ENCODE assay signal across 13 cellular contexts in the genomic region with DNA sequence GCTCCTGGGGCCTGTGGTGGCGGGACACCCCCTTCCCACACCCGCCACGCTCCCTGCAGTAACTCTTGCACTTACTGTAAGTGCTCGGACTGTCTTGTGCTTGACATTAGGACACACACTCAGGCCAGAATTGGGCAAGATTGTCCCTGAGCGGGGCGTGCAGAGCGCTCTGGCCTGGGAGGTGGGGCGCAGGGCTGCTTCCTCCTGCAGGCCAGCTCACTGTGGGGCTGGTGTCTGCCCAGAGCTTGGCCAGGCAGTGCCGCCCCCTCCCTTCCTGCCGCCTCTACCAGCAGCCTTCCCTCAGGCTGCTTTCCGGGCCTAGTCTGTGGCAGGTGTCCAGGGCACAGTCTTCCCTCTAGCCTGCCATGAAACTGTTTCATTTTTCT. TPM values are rescaled to one million over a fixed set of nuclear protein-coding genes. Genes with fewer than 3 reads are reported as not detected.
DNase-seq lines count a peak whose midpoint lies in the region; ATAC-seq, FAIRE-seq and TF ChIP-seq lines count a peak whose summit lies in the region.
"Had no signal": no experiment of that assay in that cellular context is flagged by ENCODE, and none has a peak within 500 bp of the region (broad histone marks: within the 10 kb centered on the region; RNA-seq: fewer than 3 reads in every experiment).

No MANE protein-coding gene starts in this region.

- peaks cover 0 to 20% (median 4%) of the 10 kb centered on the region in 11 experiments; a peak in 12 of 22 replicates for H3K36me3 ChIP-seq in BLaER1 treated with 17β-estradiol and CSF1 and Interleukin-3, amounts not matched to agents 10 nM and 100 nM
- H3K36me3 ChIP-seq in GM12878 (ENCODE audit: control insufficient read depth in 2 of 2, insufficient read depth in 2 of 2, low read length in 1 of 2) (no peaks in the 10 kb centered on the region; a peak in 1 of 4 replicates), mucosa of rectum (ENCODE audit: control insufficient read depth in 2 of 2, insufficient read depth in 2 of 2, low read length in 2 of 2) (no peaks in the 10 kb centered on the region)
- no peaks in the 10 kb centered on the region for H3K36me3 ChIP-seq in CD8-positive, alpha-beta memory T cell (ENCODE audit: insufficient read depth, low read length)

- H3K79me2 ChIP-seq in GM12878 (ENCODE audit: control insufficient read depth, insufficient read depth, low read length), result no peaks in the 10 kb centered on the region

- no peaks in the 10 kb centered on the region for H3K27me3 ChIP-seq in BLaER1 treated with 17β-estradiol and CSF1 and Interleukin-3, amounts not matched to agents 10 nM and 100 nM
- no peaks in the 10 kb centered on the region for H3K27me3 ChIP-seq in GM12878 (replicated peaks in 1 of 2; ENCODE audit: control insufficient read depth in 2 of 2, insufficient read depth in 2 of 2, low read length in 1 of 2)
- no peaks in the 10 kb centered on the region for H3K27me3 ChIP-seq in mucosa of rectum (ENCODE audit: control insufficient read depth in 2 of 2, insufficient read depth in 2 of 2, low read length in 2 of 2)
- H3K27me3 ChIP-seq in CD8-positive, alpha-beta memory T cell (ENCODE audit: insufficient read depth, low read length, poor library complexity, severe bottlenecking), result no peaks in the 10 kb centered on the region

- H3K4me1 Mint-ChIP-seq in CD8-positive, alpha-beta memory T cell, result peaks cover 6 to 8% (median 7%) of the 10 kb centered on the region in 3 donors

- no peak overlapping the region for H3K4me3 Mint-ChIP-seq in CD8-positive, alpha-beta memory T cell

- peak overlapping the region in 1 of 10 experiments; percentile 12; a peak in 1 of 20 replicates for H3K4me3 ChIP-seq in BLaER1 treated with 17β-estradiol and CSF1 and Interleukin-3, amounts not matched to agents 10 nM and 100 nM
- 0 out of 2 replicates have a peak overlapping the region, but pooled peaks have one; percentile 9 for H3K4me3 ChIP-seq in GM12878
- H3K4me3 ChIP-seq in mucosa of rectum (ENCODE audit: low read length in 2 of 2), result no peak overlapping the region
- no peak overlapping the region for H3K4me3 ChIP-seq in CD8-positive, alpha-beta memory T cell (ENCODE audit: low read length)

- H3K4me2 ChIP-seq in BLaER1 treated with 17β-estradiol and CSF1 and Interleukin-3, amounts not matched to agents 10 nM and 100 nM, result peak overlapping the region in 10 of 11 experiments; percentile 39 to 96 (median 52); a peak in 17 of 22 replicates
- peak overlapping the region; percentile 86 for H3K4me2 ChIP-seq in GM12878 (ENCODE audit: control insufficient read depth, insufficient read depth)

- H4K20me1 ChIP-seq in BLaER1 treated with 17β-estradiol and CSF1 and Interleukin-3, amounts not matched to agents 10 nM and 100 nM, result peaks cover 0 to 58% (median 19%) of the 10 kb centered on the region in 11 experiments; a peak in 16 of 22 replicates
- no peaks in the 10 kb centered on the region for H4K20me1 ChIP-seq in GM12878 (ENCODE audit: control insufficient read depth, insufficient read depth)

- H3K9me3 ChIP-seq in BLaER1 treated with 17β-estradiol and CSF1 and Interleukin-3, amounts not matched to agents 10 nM and 100 nM (replicated peaks in 1 of 11), result no peaks in the 10 kb centered on the region
- no peaks in the 10 kb centered on the region for H3K9me3 ChIP-seq in GM12878 (replicated peaks; ENCODE audit: control insufficient read depth, insufficient read depth, low read length)
- no peaks in the 10 kb centered on the region for H3K9me3 ChIP-seq in mucosa of rectum (ENCODE audit: control insufficient read depth in 2 of 2, low read length in 2 of 2)
- no peaks in the 10 kb centered on the region for H3K9me3 ChIP-seq in CD8-positive, alpha-beta memory T cell (ENCODE audit: low read length)

- RAD21 ChIA-PET in GM12878 (lab: Charles Lee; ENCODE audit: unreplicated experiment), result interaction anchor here (0.7 to 1.2 kb wide), 2 partner anchors 25 to 460 kb away, joined by 3 to 6 read pairs; partner anchors contain the start of genes NTHL1 and TSC2

- peak; percentile 31 for FAIRE-seq in GM12878 (lab: Jason Lieb, UNC)

- peak; percentile 12 for ATAC-seq in HG02798 (IDR thresholded peaks at IDR 0.05; ENCODE audit: poor library complexity, unreplicated experiment)
- ATAC-seq in GM12878, result peak; percentile 60
- ATAC-seq in GM19395 (IDR thresholded peaks at IDR 0.05; ENCODE audit: unreplicated experiment), result no peak
- no peak for ATAC-seq in HG02884 (IDR thresholded peaks at IDR 0.05; ENCODE audit: unreplicated experiment)

- intact Hi-C loops in GM12878 (cut with micrococcal nuclease; ENCODE audit: unreplicated experiment), result loop anchor here (5.0 to 10.0 kb wide), 2 partner anchors 40 to 243 kb away; partner anchors contain the start of gene RNPS1

- H3K27ac ChIP-seq in BLaER1 treated with 17β-estradiol and CSF1 and Interleukin-3, amounts not matched to agents 10 nM and 100 nM, result peak overlapping the region in 9 of 11 experiments; percentile 4 to 76 (median 52); a peak in 12 of 22 replicates
- H3K27ac ChIP-seq in GM12878 (ENCODE audit: control insufficient read depth, insufficient read depth), result peak overlapping the region; percentile 83
- peak overlapping the region; percentile 61 to 63 for H3K27ac ChIP-seq in mucosa of rectum (ENCODE audit: low read depth in 2 of 2, low read length in 2 of 2)
- H3K27ac ChIP-seq in CD8-positive, alpha-beta memory T cell (ENCODE audit: low read depth, low read length), result no peak overlapping the region

- POLR2A ChIA-PET in GM12878 (lab: Charles Lee), result interaction anchor here (1.1 to 2.5 kb wide), 4 partner anchors 8 to 77 kb away, joined by 4 to 8 read pairs (median 4); partner anchors contain the start of gene TBC1D24
- POLR2A ChIA-PET in CD8-positive, alpha-beta memory T cell (lab: Charles Lee), result no interaction called here

- CTCF ChIA-PET in GM12878 (lab: Yijun Ruan, JAX), result interaction anchor here (0.8 to 1.2 kb wide), 3 partner anchors 8 to 313 kb away, joined by 3 to 5 read pairs (median 4); partner anchors contain the start of gene CCNF
- CTCF ChIA-PET in CD8-positive, alpha-beta memory T cell (lab: Charles Lee), result no interaction called here

- TF ChIP-seq POLR2A in GM12878 (IDR thresholded peaks at IDR 0.05; ENCODE audit: low read depth, low read length), result no peak

- H2AFZ ChIP-seq in GM12878 (ENCODE audit: control insufficient read depth, low read depth, low read length), result peak overlapping the region; percentile 76

- H3K9me3 Mint-ChIP-seq in CD8-positive, alpha-beta memory T cell, result no peaks in the 10 kb centered on the region

- no peak; a peak in 1 of 4 replicates for TF ChIP-seq EP300 in GM12878 (IDR thresholded peaks at IDR 0.05; ENCODE audit: borderline replicate concordance in 1 of 2, control insufficient read depth in 1 of 2, low read depth in 2 of 2, low read length in 2 of 2)

- WGBS in GM12878 (ENCODE audit: insufficient coverage, insufficient replicate concordance, low lambda C conversion rate, missing lambda C conversion rate), result 92% methylated on average over 9 of the region's 11 CpGs

- DNase-seq in GM12878 (ENCODE audit: low read depth, low spot score), result no peak
- no peak for DNase-seq in CD8-positive, alpha-beta memory T cell
- DNase-seq in stimulated activated CD4-positive, alpha-beta T cell treated with anti-CD3 and anti-CD28 coated beads, Interleukin-15, amount 100 ng/mL, for 24 hours, result no peak
- DNase-seq: effector memory CD4-positive, alpha-beta T cell; NCI-H1048; NCI-H774; stimulated activated CD8-positive, alpha-beta memory T cell treated with anti-CD3 and anti-CD28 coated beads, Interleukin-4, amount 100 ng/mL, for 48 hours had no signal

- TF ChIP-seq CTCF in GM12878 (IDR thresholded peaks at IDR 0.05 in 2 of 3, conservative IDR thresholded peaks at IDR 0.05 in 1 of 3; ENCODE audit: control insufficient read depth in 2 of 3, extremely low read depth in 1 of 3, insufficient read depth in 1 of 3, low read depth in 3 of 3, low read length in 3 of 3), result no peak

- H3K27ac Mint-ChIP-seq in CD8-positive, alpha-beta memory T cell, result no peak overlapping the region

- no peak for TF ChIP-seq RAD21 in GM12878 (IDR thresholded peaks at IDR 0.05; ENCODE audit: insufficient read depth, low read depth, low read length)

- peak overlapping the region in 9 of 11 experiments; percentile 11 to 76 (median 43); a peak in 11 of 22 replicates for H3K9ac ChIP-seq in BLaER1 treated with 17β-estradiol and CSF1 and Interleukin-3, amounts not matched to agents 10 nM and 100 nM
- H3K9ac ChIP-seq in GM12878 (ENCODE audit: control insufficient read depth, insufficient read depth, low read length) (peak overlapping the region; percentile 36), mucosa of rectum (ENCODE audit: low read depth in 1 of 2, low read length in 2 of 2) (no peak overlapping the region)

- in situ Hi-C loops in GM12878 (cut with MboI), result loop anchor here (5.0 kb wide), 1 partner anchor 75 kb away; no protein-coding TSS in a partner anchor

- peaks cover 34 to 79% (median 54%) of the 10 kb centered on the region in 10 experiments for H3K4me1 ChIP-seq in BLaER1 treated with 17β-estradiol and CSF1 and Interleukin-3, amounts not matched to agents 10 nM and 100 nM
- H3K4me1 ChIP-seq in GM12878 (ENCODE audit: control insufficient read depth, insufficient read depth, low read length) (peaks cover 33% of the 10 kb centered on the region), mucosa of rectum (ENCODE audit: control insufficient read depth in 2 of 2, insufficient read depth in 2 of 2, low read length in 2 of 2) (peaks cover 2 to 5% of the 10 kb centered on the region in 2 donors)
- peaks cover 2% of the 10 kb centered on the region for H3K4me1 ChIP-seq in CD8-positive, alpha-beta memory T cell (ENCODE audit: insufficient read depth, low read length)

- no peaks in the 10 kb centered on the region for H3K27me3 Mint-ChIP-seq in CD8-positive, alpha-beta memory T cell

- no TSS peak for BruUV-seq in GM12878 (replicated peaks; lab: Mats Ljungman, UMichigan)

- SMC1A ChIA-PET in GM12878 (lab: Charles Lee; ENCODE audit: uncharacterized antibody, unreplicated experiment), result no interaction called here

- H3K36me3 Mint-ChIP-seq in CD8-positive, alpha-beta memory T cell, result no peaks in the 10 kb centered on the region

RNA-seq across cellular contexts. Expression of gene ATP6V0C, which starts 6.1 kb away (rescaled TPM):
- total RNA-seq in GM12878 (2013; cell fraction: nucleolus; rRNA removed), result 23.2 and 35.0 TPM in 2 replicates
- total RNA-seq in GM12878 (2014; rRNA removed), result 14.0 and 19.1 TPM in 2 replicates
- total RNA-seq in GM12878 (2014; rRNA removed; fragmentation: Illumina TruSeq; extraction: Trizol), result 8.2 and 10.4 TPM in 2 replicates
- 127 and 135 TPM in 2 replicates for total RNA-seq in GM12878 (2021)
- 42.6 TPM for polyA plus RNA-seq in GM12878 (2011; ENCODE audit: low read depth)
- 1.5 and 5.9 TPM in 2 replicates for polyA plus RNA-seq in GM12878 (2011; rRNA removed)
- polyA plus RNA-seq in GM12878 (2011; cell fraction: cytosol; rRNA removed), result 17.1 and 29.2 TPM in 2 replicates
- polyA plus RNA-seq in GM12878 (2011; cell fraction: nucleus; rRNA removed), result 23.8 and 36.7 TPM in 2 replicates
- 148 and 155 TPM in 2 replicates for polyA plus RNA-seq in GM12878 (2012)
- polyA plus RNA-seq in GM12878 (2014; fragmentation: Illumina TruSeq; extraction: Trizol), result 8.7 and 17.6 TPM in 2 replicates
- 10 to 100 TPM in 1 of 2 experiments, 1 to 10 TPM in 1; 2.4 to 16.5 TPM for polyA plus RNA-seq in GM12878 (2014; fragmentation: Nextera tagmentation; extraction: Ambion mirVana)
- polyA plus RNA-seq in GM12878 (2014; rRNA removed), result 32.2 and 53.4 TPM in 2 replicates
- 100 to 1,000 TPM; 107 to 115 TPM for polyA plus RNA-seq in GM12878 (2016; fragmentation: Nextera tagmentation; extraction: Ambion mirVana)
- 7.2 and 8.9 TPM in 2 replicates for polyA minus RNA-seq in GM12878 (2011; rRNA and poly(A)+ RNA removed)
- polyA minus RNA-seq in GM12878 (2011; cell fraction: cytosol; rRNA and poly(A)+ RNA removed), result 44.1 and 66.7 TPM in 2 replicates
- polyA minus RNA-seq in GM12878 (2011; cell fraction: nucleus; rRNA and poly(A)+ RNA removed), result 8.8 and 18.3 TPM in 2 replicates
- 100 to 1,000 TPM; 154 to 157 TPM for total RNA-seq in CD8-positive, alpha-beta memory T cell
- 101 TPM for polyA plus RNA-seq in CD8-positive, alpha-beta memory T cell

RNA-seq across cellular contexts. Expression of gene AMDHD2, which starts 12.5 kb away (rescaled TPM):
- total RNA-seq in GM12878 (2013; cell fraction: nucleolus; rRNA removed), result 69.9 and 87.2 TPM in 2 replicates
- total RNA-seq in GM12878 (2014; rRNA removed), result 26.3 and 32.2 TPM in 2 replicates
- total RNA-seq in GM12878 (2014; rRNA removed; fragmentation: Illumina TruSeq; extraction: Trizol), result 8.0 and 8.9 TPM in 2 replicates
- total RNA-seq in GM12878 (2021), result 35.1 and 41.8 TPM in 2 replicates
- polyA plus RNA-seq in GM12878 (2011; ENCODE audit: low read depth), result 4.6 TPM
- 3.0 and 5.2 TPM in 2 replicates for polyA plus RNA-seq in GM12878 (2011; rRNA removed)
- 8.4 and 14.9 TPM in 2 replicates for polyA plus RNA-seq in GM12878 (2011; cell fraction: cytosol; rRNA removed)
- polyA plus RNA-seq in GM12878 (2011; cell fraction: nucleus; rRNA removed), result 92.7 and 133 TPM in 2 replicates
- 17.9 and 19.9 TPM in 2 replicates for polyA plus RNA-seq in GM12878 (2012)
- polyA plus RNA-seq in GM12878 (2014; fragmentation: Illumina TruSeq; extraction: Trizol), result 0.76 and 3.9 TPM in 2 replicates
- under 1 TPM in 1 of 2 experiments, not detected in 1; 0.60 TPM for polyA plus RNA-seq in GM12878 (2014; fragmentation: Nextera tagmentation; extraction: Ambion mirVana)
- polyA plus RNA-seq in GM12878 (2014; rRNA removed), result 35.6 and 38.4 TPM in 2 replicates
- 10 to 100 TPM; 24.3 to 29.4 TPM for polyA plus RNA-seq in GM12878 (2016; fragmentation: Nextera tagmentation; extraction: Ambion mirVana)
- 3.6 and 13.4 TPM in 2 replicates for polyA minus RNA-seq in GM12878 (2011; rRNA and poly(A)+ RNA removed)
- polyA minus RNA-seq in GM12878 (2011; cell fraction: cytosol; rRNA and poly(A)+ RNA removed), result 4.2 and 7.5 TPM in 2 replicates
- 27.3 and 47.7 TPM in 2 replicates for polyA minus RNA-seq in GM12878 (2011; cell fraction: nucleus; rRNA and poly(A)+ RNA removed)
- total RNA-seq in CD8-positive, alpha-beta memory T cell, result 10 to 100 TPM; 34.1 to 35.5 TPM
- polyA plus RNA-seq in CD8-positive, alpha-beta memory T cell, result 21.2 TPM

RNA-seq across cellular contexts. Expression of gene CEMP1, which starts 23.5 kb away (rescaled TPM):
- total RNA-seq in GM12878 (2013; cell fraction: nucleolus; rRNA removed), result 0.98 TPM in 1 of 2 replicates, not detected in the other
- total RNA-seq in GM12878 (2014; rRNA removed) (not detected in 2 replicates), GM12878 (2014; rRNA removed; fragmentation: Illumina TruSeq; extraction: Trizol) (not detected in 2 replicates), GM12878 (2021) (0.15 TPM in 1 of 2 replicates, not detected in the other)
- not detected for polyA plus RNA-seq in GM12878 (2011; ENCODE audit: low read depth)
- polyA plus RNA-seq in GM12878 (2011; rRNA removed) (0.05 TPM in 1 of 2 replicates, not detected in the other), GM12878 (2014; fragmentation: Illumina TruSeq; extraction: Trizol) (not detected in 2 replicates), GM12878 (2014; fragmentation: Nextera tagmentation; extraction: Ambion mirVana) (1 to 10 TPM in 1 of 2 experiments, not detected in 1; 1.5 TPM), GM12878 (2014; rRNA removed) (not detected in 2 replicates), GM12878 (2016; fragmentation: Nextera tagmentation; extraction: Ambion mirVana) (1 to 10 TPM; 3.9 to 8.2 TPM)
- 0.13 TPM in 1 of 2 replicates, not detected in the other for polyA plus RNA-seq in GM12878 (2011; cell fraction: cytosol; rRNA removed)
- polyA plus RNA-seq in GM12878 (2011; cell fraction: nucleus; rRNA removed), result 0.16 TPM in 1 of 2 replicates, not detected in the other
- polyA plus RNA-seq in GM12878 (2012), result 2.8 TPM in 1 of 2 replicates, not detected in the other
- 0.31 TPM in 1 of 2 replicates, not detected in the other for polyA minus RNA-seq in GM12878 (2011; rRNA and poly(A)+ RNA removed)
- not detected in 2 replicates for polyA minus RNA-seq in GM12878 (2011; cell fraction: cytosol; rRNA and poly(A)+ RNA removed)
- polyA minus RNA-seq in GM12878 (2011; cell fraction: nucleus; rRNA and poly(A)+ RNA removed), result 0.36 and 0.96 TPM in 2 replicates
- total RNA-seq in CD8-positive, alpha-beta memory T cell, result under 1 TPM in 1 of 2 experiments, not detected in 1; 0.16 TPM
- polyA plus RNA-seq in CD8-positive, alpha-beta memory T cell, result 3.3 TPM
- total RNA-seq: T-helper 2 cell treated with Interferon-gamma antibody and Interleukin-4, amounts not matched to agents 100 ng/mL and 5 ng/mL, for 36 hours had no signal

RNA-seq across cellular contexts. Expression of gene PDPK1, which starts 30.1 kb away (rescaled TPM):
- 62.9 and 66.4 TPM in 2 replicates for total RNA-seq in GM12878 (2013; cell fraction: nucleolus; rRNA removed)
- 18.2 and 22.7 TPM in 2 replicates for total RNA-seq in GM12878 (2014; rRNA removed)
- 15.8 and 18.0 TPM in 2 replicates for total RNA-seq in GM12878 (2014; rRNA removed; fragmentation: Illumina TruSeq; extraction: Trizol)
- total RNA-seq in GM12878 (2021), result 35.7 and 39.0 TPM in 2 replicates
- 11.0 TPM for polyA plus RNA-seq in GM12878 (2011; ENCODE audit: low read depth)
- polyA plus RNA-seq in GM12878 (2011; rRNA removed), result 40.1 and 41.3 TPM in 2 replicates
- 30.9 and 33.6 TPM in 2 replicates for polyA plus RNA-seq in GM12878 (2011; cell fraction: cytosol; rRNA removed)
- 45.6 and 48.6 TPM in 2 replicates for polyA plus RNA-seq in GM12878 (2011; cell fraction: nucleus; rRNA removed)
- 15.1 and 19.1 TPM in 2 replicates for polyA plus RNA-seq in GM12878 (2012)
- polyA plus RNA-seq in GM12878 (2014; fragmentation: Illumina TruSeq; extraction: Trizol), result 31.6 and 38.5 TPM in 2 replicates
- 1 to 10 TPM; 3.9 to 5.2 TPM for polyA plus RNA-seq in GM12878 (2014; fragmentation: Nextera tagmentation; extraction: Ambion mirVana)
- polyA plus RNA-seq in GM12878 (2014; rRNA removed), result 24.7 and 25.5 TPM in 2 replicates
- polyA plus RNA-seq in GM12878 (2016; fragmentation: Nextera tagmentation; extraction: Ambion mirVana), result 10 to 100 TPM; 26.3 to 30.8 TPM
- polyA minus RNA-seq in GM12878 (2011; rRNA and poly(A)+ RNA removed), result 46.2 and 54.6 TPM in 2 replicates
- polyA minus RNA-seq in GM12878 (2011; cell fraction: cytosol; rRNA and poly(A)+ RNA removed), result 11.4 and 16.6 TPM in 2 replicates
- 18.3 and 23.6 TPM in 2 replicates for polyA minus RNA-seq in GM12878 (2011; cell fraction: nucleus; rRNA and poly(A)+ RNA removed)
- total RNA-seq in CD8-positive, alpha-beta memory T cell, result 10 to 100 TPM; 56.8 to 58.5 TPM
- polyA plus RNA-seq in CD8-positive, alpha-beta memory T cell, result 46.2 TPM

RNA-seq across cellular contexts. Expression of gene TBC1D24, which starts 32.7 kb away (rescaled TPM):
- total RNA-seq in GM12878 (2013; cell fraction: nucleolus; rRNA removed), result 29.8 and 34.7 TPM in 2 replicates
- total RNA-seq in GM12878 (2014; rRNA removed), result 5.6 and 6.6 TPM in 2 replicates
- 3.3 and 3.5 TPM in 2 replicates for total RNA-seq in GM12878 (2014; rRNA removed; fragmentation: Illumina TruSeq; extraction: Trizol)
- total RNA-seq in GM12878 (2021), result 7.9 and 9.6 TPM in 2 replicates
- 1.3 TPM for polyA plus RNA-seq in GM12878 (2011; ENCODE audit: low read depth)
- 3.4 and 4.3 TPM in 2 replicates for polyA plus RNA-seq in GM12878 (2011; rRNA removed)
- polyA plus RNA-seq in GM12878 (2011; cell fraction: cytosol; rRNA removed), result 4.9 and 6.5 TPM in 2 replicates
- 18.3 and 21.2 TPM in 2 replicates for polyA plus RNA-seq in GM12878 (2011; cell fraction: nucleus; rRNA removed)
- polyA plus RNA-seq in GM12878 (2012), result 2.5 and 2.8 TPM in 2 replicates
- polyA plus RNA-seq in GM12878 (2014; fragmentation: Illumina TruSeq; extraction: Trizol), result 2.6 and 2.7 TPM in 2 replicates
- 1 to 10 TPM; 1.1 to 1.5 TPM for polyA plus RNA-seq in GM12878 (2014; fragmentation: Nextera tagmentation; extraction: Ambion mirVana)
- polyA plus RNA-seq in GM12878 (2014; rRNA removed), result 5.7 and 6.9 TPM in 2 replicates
- 1 to 10 TPM; 4.6 to 5.8 TPM for polyA plus RNA-seq in GM12878 (2016; fragmentation: Nextera tagmentation; extraction: Ambion mirVana)
- polyA minus RNA-seq in GM12878 (2011; rRNA and poly(A)+ RNA removed), result 8.9 and 13.5 TPM in 2 replicates
- 4.0 and 4.5 TPM in 2 replicates for polyA minus RNA-seq in GM12878 (2011; cell fraction: cytosol; rRNA and poly(A)+ RNA removed)
- 5.4 and 9.6 TPM in 2 replicates for polyA minus RNA-seq in GM12878 (2011; cell fraction: nucleus; rRNA and poly(A)+ RNA removed)
- 10 to 100 TPM; 28.3 to 32.7 TPM for total RNA-seq in CD8-positive, alpha-beta memory T cell
- 3.5 TPM for polyA plus RNA-seq in CD8-positive, alpha-beta memory T cell

Comparison
In these comparisons a context has a peak if more than half of its experiments do, and no peak if none do; other contexts are left out.
1. H3K9ac ChIP-seq: peak in BLaER1 treated with 17β-estradiol and CSF1 and Interleukin-3, amounts not matched to agents 10 nM and 100 nM (9 of 11) and GM12878 (single experiment); none in mucosa of rectum (0 of 2).
2. ATAC-seq: peak in HG02798 (single experiment) and GM12878 (single experiment); none in GM19395 (single experiment) and HG02884 (single experiment).